Comparison of ENCODE assay signal across 26 cellular contexts in the genomic region with DNA sequence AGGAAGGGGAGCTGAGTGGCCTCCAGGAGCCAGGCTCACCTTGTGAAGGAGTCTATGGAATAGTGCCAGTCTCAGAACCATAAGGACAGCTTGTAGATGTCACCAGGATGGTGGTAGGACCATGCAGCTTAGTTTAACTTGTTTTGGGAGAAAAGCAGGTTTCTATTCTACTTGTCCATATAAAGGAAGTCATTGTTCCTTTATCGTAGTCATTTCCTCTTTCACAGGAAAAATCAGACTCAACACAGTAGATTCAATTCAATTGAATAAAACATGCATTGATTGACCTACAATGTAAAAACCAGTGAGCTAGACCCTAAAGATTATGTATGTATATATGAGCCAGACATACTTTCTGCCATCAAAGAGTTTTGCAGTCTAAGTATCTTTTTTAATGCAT.
"Had no signal": no experiment of that assay in that cellular context is flagged by ENCODE, and none has a peak within 500 bp of the region (broad histone marks: within the 10 kb centered on the region; RNA-seq: fewer than 3 reads in every experiment).

No MANE protein-coding gene starts in this region.

- H3K79me2 ChIP-seq: hepatocyte, parathyroid adenoma had no signal

- H3K36me3 Mint-ChIP-seq: memory B cell; natural killer cell; stimulated activated effector memory CD8-positive, alpha-beta T cell treated with anti-CD3 and anti-CD28 coated beads, Interleukin-12 subunit alpha, Interleukin-12 subunit beta, amount 100 ng/mL, for 72 hours had no signal

- H3K4me1 Mint-ChIP-seq: memory B cell; natural killer cell; stimulated activated effector memory CD8-positive, alpha-beta T cell treated with anti-CD3 and anti-CD28 coated beads, Interleukin-12 subunit alpha, Interleukin-12 subunit beta, amount 100 ng/mL, for 72 hours had no signal

- H3K27me3 ChIP-seq: gastroesophageal sphincter, heart left ventricle, hepatocyte, neutrophil, sigmoid colon, testis, tibial artery had no signal

- H3K27ac Mint-ChIP-seq: endodermal cell; memory B cell; natural killer cell; stimulated activated effector memory CD8-positive, alpha-beta T cell treated with anti-CD3 and anti-CD28 coated beads, Interleukin-12 subunit alpha, Interleukin-12 subunit beta, amount 100 ng/mL, for 72 hours; type B pancreatic cell had no signal

- ATAC-seq: esophagus mucosa; gastroesophageal sphincter; heart left ventricle; left lobe of liver; natural killer cell; psoas muscle; stimulated activated effector memory CD8-positive, alpha-beta T cell treated with anti-CD3 and anti-CD28 coated beads, Interleukin-12 subunit alpha, Interleukin-12 subunit beta, amount 100 ng/mL, for 72 hours had no signal

- H3K4me3 Mint-ChIP-seq: endodermal cell; memory B cell; natural killer cell; stimulated activated effector memory CD8-positive, alpha-beta T cell treated with anti-CD3 and anti-CD28 coated beads, Interleukin-12 subunit alpha, Interleukin-12 subunit beta, amount 100 ng/mL, for 72 hours; type B pancreatic cell had no signal

- H3K4me1 ChIP-seq: gastroesophageal sphincter, heart left ventricle, parathyroid adenoma, psoas muscle, sigmoid colon, testis, tibial artery had no signal

- H3K4me3 ChIP-seq: gastroesophageal sphincter, heart left ventricle, hepatocyte, lung, psoas muscle, sigmoid colon, testis, tibial artery had no signal

- H3K36me3 ChIP-seq: gastroesophageal sphincter, heart left ventricle, neutrophil, sigmoid colon, tibial artery had no signal

- H3K9me3 ChIP-seq: gastroesophageal sphincter, neutrophil, psoas muscle, sigmoid colon, testis, tibial artery had no signal

- DNase-seq: effector CD8-positive, alpha-beta T cell; endodermal cell; foreskin fibroblast; heart left ventricle; kidney; natural killer cell; psoas muscle; right cardiac atrium; sigmoid colon; stimulated activated CD4-positive, alpha-beta T cell treated with anti-CD3 and anti-CD28 coated beads, Interleukin-2, amount 100 ng/mL, for 24 hours; stimulated activated CD4-positive, alpha-beta T cell treated with anti-CD3 and anti-CD28 coated beads, Interleukin-4, amount 100 ng/mL, for 24 hours; stimulated activated naive CD4-positive, alpha-beta T cell treated with Interleukin-2 at 50 U/mL for 16 hours; substantia nigra; testis; tibial artery had no signal

- H3K4me2 ChIP-seq: hepatocyte had no signal

- H3K27ac ChIP-seq: epithelial cell of prostate, gastroesophageal sphincter, heart left ventricle, hepatocyte, neutrophil, parathyroid adenoma, psoas muscle, sigmoid colon, testis, tibial artery had no signal

- H3K9ac ChIP-seq: parathyroid adenoma had no signal

- H3K9me3 Mint-ChIP-seq: memory B cell; natural killer cell; stimulated activated effector memory CD8-positive, alpha-beta T cell treated with anti-CD3 and anti-CD28 coated beads, Interleukin-12 subunit alpha, Interleukin-12 subunit beta, amount 100 ng/mL, for 72 hours had no signal

- H2AFZ ChIP-seq: hepatocyte, parathyroid adenoma had no signal
